In the genomic region with DNA sequence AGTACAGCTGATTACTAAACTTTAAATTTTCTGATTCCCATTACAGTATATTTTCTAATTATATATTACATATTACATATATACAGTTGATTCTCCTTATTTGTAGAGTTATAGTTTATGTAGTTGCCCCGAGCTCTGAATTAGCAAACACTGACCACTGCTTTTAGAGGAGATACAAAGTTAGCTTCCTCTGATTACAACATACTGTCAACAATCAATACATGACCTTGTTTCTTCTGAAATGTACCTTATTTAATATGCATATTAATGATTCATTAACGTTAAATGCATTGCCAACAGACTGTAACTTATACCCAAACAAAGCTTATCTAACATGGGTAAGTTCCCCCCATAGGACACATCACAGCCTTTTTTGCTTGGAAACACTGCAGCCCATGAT, we compare ENCODE assay signal across 1 cellular context.
TF ChIP-seq lines count a peak whose summit lies in the region.

No MANE protein-coding gene starts in this region.

TF ChIP-seq in GM12891, 5 proteins besides CTCF, POLR2A, EP300 and RAD21 (continued from another document):
- TF ChIP-seq TAF1 (IDR thresholded peaks at IDR 0.05; ENCODE audit: low read depth, low read length): no peak
TF ChIP-seq in GM12891: peak in this region for 0.
